ENCODE assay signal across 1 cellular context in the genomic region with DNA sequence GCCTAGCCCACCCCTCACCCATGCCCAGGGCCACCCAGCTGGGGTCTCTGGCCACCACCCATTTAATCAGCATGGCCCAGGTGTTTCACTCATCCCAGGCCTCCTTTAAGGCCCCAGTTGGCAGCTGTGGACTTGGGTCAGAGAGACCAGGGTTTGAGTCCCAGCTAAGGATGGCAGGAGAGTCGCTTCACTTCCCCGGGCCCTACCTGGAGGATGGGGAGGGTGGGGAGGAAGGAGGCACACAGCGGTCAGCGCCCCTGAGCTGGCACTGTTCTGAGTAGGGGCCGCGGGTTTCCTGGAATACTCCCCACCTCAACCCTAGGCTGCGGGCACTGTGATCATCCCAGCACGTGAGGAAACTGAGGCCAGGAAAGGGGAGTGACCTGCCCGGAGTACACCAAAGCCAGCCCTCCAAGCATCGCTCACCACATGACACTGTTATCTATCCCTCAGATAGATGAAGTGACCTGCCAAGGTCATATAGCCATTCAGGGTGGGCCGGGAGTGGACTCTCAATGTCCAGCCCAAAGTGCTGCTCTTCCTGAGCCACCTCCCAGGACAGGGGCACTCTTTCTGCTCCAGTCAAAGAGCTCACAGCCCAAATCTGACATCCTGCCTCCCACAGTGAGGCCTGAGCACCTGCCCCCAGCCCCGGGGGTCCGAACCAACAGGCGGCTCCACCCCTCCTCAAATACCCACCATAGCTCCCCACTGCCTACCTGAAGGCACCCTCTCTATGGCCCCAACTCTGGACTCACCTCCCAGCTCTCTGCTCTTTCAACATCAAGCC.
TF ChIP-seq lines count a peak whose summit lies in the region.

No MANE protein-coding gene starts in this region.

TF ChIP-seq in IMR-90, 13 proteins besides CTCF, POLR2A, EP300 and RAD21:
- TF ChIP-seq CEBPB (IDR thresholded peaks at IDR 0.05; ENCODE audit: low read depth, low read length) (no peak), RCOR1 (IDR thresholded peaks at IDR 0.05; ENCODE audit: insufficient replicate concordance, low read length) (no peak), SMC3 (IDR thresholded peaks at IDR 0.05; ENCODE audit: low read depth, low read length) (no peak), NFE2L2 (IDR thresholded peaks at IDR 0.05; ENCODE audit: low read depth, low read length) (no peak), MAFK (IDR thresholded peaks at IDR 0.05; ENCODE audit: low read depth, low read length) (no peak)
